ENCODE assay signal across 10 cellular contexts in the genomic region with DNA sequence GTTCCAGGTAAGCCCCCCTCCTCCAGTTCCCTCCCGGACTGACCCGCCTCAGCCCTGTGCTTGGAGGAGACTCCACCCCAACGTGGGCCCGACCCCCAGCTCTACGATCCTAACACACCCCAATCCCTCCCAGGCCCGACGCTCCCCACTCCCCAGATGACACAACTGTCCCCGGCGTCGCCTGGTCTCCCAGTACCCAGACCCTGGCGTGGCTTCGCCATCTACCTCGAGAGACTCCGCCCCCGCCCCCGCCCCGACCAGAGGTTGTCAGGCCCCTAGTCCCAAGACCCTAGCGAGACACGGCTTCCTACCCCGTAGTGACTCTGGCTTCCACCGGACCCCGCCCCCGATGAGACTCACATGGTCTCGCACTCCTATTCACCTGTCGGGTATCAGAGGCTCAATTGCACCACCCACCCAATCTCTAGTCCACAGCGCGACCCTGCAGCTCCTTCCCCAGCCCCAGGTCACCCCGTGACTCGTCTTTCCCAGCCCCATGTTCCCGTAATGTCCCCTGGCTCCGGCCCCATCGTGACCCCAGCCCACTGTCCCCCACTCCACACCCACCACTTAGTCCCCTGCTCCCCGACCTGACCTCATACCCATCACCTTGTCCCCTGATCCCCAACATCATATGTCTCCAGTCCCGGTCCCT. TPM values are rescaled to one million over a fixed set of nuclear protein-coding genes. Genes with fewer than 3 reads are reported as not detected.
A peak's percentile ranks its signal among the peaks of the same experiment; 100 is the strongest.
DNase-seq lines count a peak whose midpoint lies in the region; ATAC-seq and TF ChIP-seq lines count a peak whose summit lies in the region.
"Had no signal": no experiment of that assay in that cellular context is flagged by ENCODE, and none has a peak within 500 bp of the region (broad histone marks: within the 10 kb centered on the region; RNA-seq: fewer than 3 reads in every experiment).

No MANE protein-coding gene starts in this region.

- no peaks in the 10 kb centered on the region for H4K20me1 ChIP-seq in SU-DHL-6 (ENCODE audit: low read depth, low read length)

- peaks cover 63% of the 10 kb centered on the region for H3F3A ChIP-seq in SU-DHL-6 (ENCODE audit: insufficient read depth)

- H3K9me3 ChIP-seq in SU-DHL-6 (ENCODE audit: insufficient read depth, low read length) (no peaks in the 10 kb centered on the region), iPS-15b (ENCODE audit: control insufficient read depth, insufficient read depth, low read length) (no peaks in the 10 kb centered on the region)

- intact Hi-C loops in sciatic nerve (cut with DNase I) = no loop called here

- peak overlapping the region; percentile 89; the same call in 1 of the 2 replicates for H3K27ac ChIP-seq in SU-DHL-6 (ENCODE audit: low read depth, low read length)

- H3K4me3 ChIP-seq in GM06990 (replicated peaks; ENCODE audit: low read depth, low read length) (peak overlapping the region; percentile 4; the same call in 1 of the 2 replicates), SU-DHL-6 (ENCODE audit: insufficient read depth, low read length, poor library complexity, severe bottlenecking) (peak overlapping the region; percentile 1), iPS-15b (ENCODE audit: low read depth, low read length) (peak overlapping the region; percentile 71)

- DNase-seq in GM06990 (ENCODE audit: extremely low read depth, insufficient read length) = no peak
- peak; percentile 60 for DNase-seq in sciatic nerve (ENCODE audit: low spot score)
- no peak for DNase-seq in hepatic stellate cell (ENCODE audit: low spot score)
- no peak for DNase-seq in NCI-H2171 (lab: John Stamatoyannopoulos, UW)
- DNase-seq: activated CD4-positive, alpha-beta T cell treated with anti-CD3 and anti-CD28 coated beads for 1 hour had no signal

- peaks cover 30% of the 10 kb centered on the region for H3K79me2 ChIP-seq in SU-DHL-6 (ENCODE audit: insufficient read depth, low read length)

- H3K36me3 ChIP-seq in GM06990 (ENCODE audit: control insufficient read depth, insufficient read depth, low read length) = peaks cover 18% of the 10 kb centered on the region
- H3K36me3 ChIP-seq in SU-DHL-6 (ENCODE audit: low read length) = peaks cover 15% of the 10 kb centered on the region
- H3K36me3 ChIP-seq in iPS-15b (ENCODE audit: control insufficient read depth, insufficient read depth, low read length) = peaks cover 14% of the 10 kb centered on the region

- no peaks in the 10 kb centered on the region for H3K27me3 ChIP-seq in GM06990 (replicated peaks; ENCODE audit: control insufficient read depth, insufficient read depth, low read length)
- no peaks in the 10 kb centered on the region for H3K27me3 ChIP-seq in SU-DHL-6 (ENCODE audit: low read length)
- peaks cover 17% of the 10 kb centered on the region for H3K27me3 ChIP-seq in iPS-15b (ENCODE audit: control insufficient read depth, insufficient read depth, low read length)

- no peak overlapping the region for H3K9ac ChIP-seq in SU-DHL-6 (ENCODE audit: low read length)
- H3K9ac ChIP-seq in iPS-15b (ENCODE audit: low read depth, low read length) = no peak overlapping the region

- peaks cover 5% of the 10 kb centered on the region for H3K4me1 ChIP-seq in iPS-15b (ENCODE audit: control insufficient read depth, insufficient read depth, low read length)

- TF ChIP-seq CTCF in GM06990 (IDR thresholded peaks at IDR 0.05; ENCODE audit: insufficient read depth, low read length, poor library complexity, severe bottlenecking) = no peak
- TF ChIP-seq CTCF in SU-DHL-6 (IDR thresholded peaks at IDR 0.05; ENCODE audit: insufficient read depth, low read length, poor library complexity, severe bottlenecking) = no peak

- H3K9me2 ChIP-seq in SU-DHL-6 (replicated peaks; ENCODE audit: insufficient read depth, low read length) = no peaks in the 10 kb centered on the region

- H2AFZ ChIP-seq in SU-DHL-6 (ENCODE audit: low read depth, low read length, severe bottlenecking) = no peak overlapping the region

- H3K4me2 ChIP-seq in SU-DHL-6 (ENCODE audit: low read depth, low read length, poor library complexity, severe bottlenecking) = peak overlapping the region; percentile 88

- ATAC-seq in sciatic nerve (no peak), HG03108 (IDR thresholded peaks at IDR 0.05; ENCODE audit: unreplicated experiment) (no peak), HG02981 (IDR thresholded peaks at IDR 0.05; ENCODE audit: unreplicated experiment) (no peak)

RNA-seq across cellular contexts. Expression of a gene that starts 2.9 kb away (rescaled TPM):
- 21.3 TPM for total RNA-seq in sciatic nerve

RNA-seq across cellular contexts. Expression of a gene that starts 13.2 kb away (rescaled TPM):
- 5.6 TPM for total RNA-seq in sciatic nerve

RNA-seq across cellular contexts. Expression of a gene that starts 24.1 kb away (rescaled TPM):
- 33.0 TPM for total RNA-seq in sciatic nerve

RNA-seq across cellular contexts. Expression of a gene that starts 25.5 kb away (rescaled TPM):
- 0.89 TPM for total RNA-seq in sciatic nerve

RNA-seq across cellular contexts. Expression of a gene that starts 49.9 kb away (rescaled TPM):
- not detected for total RNA-seq in sciatic nerve
- total RNA-seq: cerebellum had no signal

Comparison
In these comparisons a context has a peak if more than half of its experiments do, and no peak if none do; other contexts are left out.
1. H3K4me3 ChIP-seq: peak in every context shown above with its lines; median percentile 71 in iPS-15b; 4 in GM06990; 1 in SU-DHL-6.